ENCODE assay signal across 2 cellular contexts in genomic region chr3:24687646-24688045, GRCh38.
TF ChIP-seq lines count a peak whose summit lies in the region.

No MANE protein-coding gene starts in this region.

TF ChIP-seq in H1, 55 proteins besides CTCF, POLR2A, EP300 and RAD21:
- TF ChIP-seq NRF1 (IDR thresholded peaks at IDR 0.05; ENCODE audit: low read depth, low read length): no peak
- no peak for TF ChIP-seq SP4 (IDR thresholded peaks at IDR 0.05; ENCODE audit: low read length)
- no peak for TF ChIP-seq RFX5 (IDR thresholded peaks at IDR 0.05; ENCODE audit: borderline replicate concordance, low read depth, low read length)
- no peak for TF ChIP-seq SIN3A (conservative IDR thresholded peaks at IDR 0.05 in 1 of 2, IDR thresholded peaks at IDR 0.05 in 1 of 2; ENCODE audit: low read depth in 1 of 2, low read length in 2 of 2)

TF ChIP-seq in HepG2, 621 proteins besides CTCF, POLR2A, EP300 and RAD21:
- TF ChIP-seq TBX2 (CRISPR knock-in tag; IDR thresholded peaks at IDR 0.05; ENCODE audit: borderline replicate concordance): no peak
- TF ChIP-seq ZNF503 (CRISPR knock-in tag; IDR thresholded peaks at IDR 0.05): no peak
- no peak for TF ChIP-seq SSRP1 (CRISPR knock-in tag; IDR thresholded peaks at IDR 0.05)
- TF ChIP-seq HNF1B (CRISPR knock-in tag; IDR thresholded peaks at IDR 0.05): no peak
- no peak for TF ChIP-seq MATR3 (CRISPR knock-in tag; IDR thresholded peaks at IDR 0.05)
- no peak for TF ChIP-seq TCF12 (IDR thresholded peaks at IDR 0.05)
- no peak for TF ChIP-seq TCF12 (CRISPR knock-in tag; IDR thresholded peaks at IDR 0.05)
- no peak for TF ChIP-seq ZNF20 (CRISPR knock-in tag; IDR thresholded peaks at IDR 0.05)
TF ChIP-seq in HepG2: peak in this region for 0.
